Comparison of ENCODE assay signal across 13 cellular contexts in the genomic region with DNA sequence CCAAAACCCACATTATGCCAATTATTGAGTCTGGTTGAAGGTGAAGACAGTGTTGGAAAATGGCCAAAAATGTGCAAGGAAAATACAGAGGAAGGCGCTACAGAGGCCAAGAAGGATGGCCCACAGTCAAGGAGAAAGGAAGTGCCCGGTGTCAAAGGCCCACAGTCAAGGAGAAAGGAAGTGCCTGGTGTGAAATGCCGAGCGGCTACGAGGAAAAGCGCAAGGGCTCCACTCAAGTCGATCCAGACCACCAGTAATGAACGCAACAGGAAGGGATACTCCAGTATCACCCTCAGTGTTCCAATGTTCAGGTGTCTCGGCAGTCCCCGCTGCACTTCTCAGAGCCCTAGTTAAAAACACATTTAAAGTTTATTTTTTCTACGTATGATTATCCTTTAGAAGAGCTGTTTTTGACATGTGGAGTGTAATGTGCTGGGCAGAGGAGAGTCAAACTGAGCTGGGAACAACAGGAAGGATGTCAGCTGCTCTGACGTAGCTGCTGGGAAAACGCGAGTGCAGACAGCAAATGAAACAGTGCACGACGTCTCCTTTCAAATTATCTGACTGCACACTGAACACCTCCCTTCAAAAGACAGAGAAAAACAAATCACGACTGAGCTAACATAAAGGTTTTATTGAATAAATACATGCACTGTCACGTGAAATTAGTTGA.
A peak's percentile ranks its signal among the peaks of the same experiment; 100 is the strongest.
DNase-seq lines count a peak whose midpoint lies in the region; ATAC-seq and TF ChIP-seq lines count a peak whose summit lies in the region.
"Had no signal": no experiment of that assay in that cellular context is flagged by ENCODE, and none has a peak within 500 bp of the region (broad histone marks: within the 10 kb centered on the region; RNA-seq: fewer than 3 reads in every experiment).

No MANE protein-coding gene starts in this region.

- H3K27ac Mint-ChIP-seq in activated naive CD4-positive, alpha-beta T cell treated with anti-CD3 and anti-CD28 coated beads, Interleukin-2, amount 10 ng/mL, durations not matched to agents 7 days and 5 days = peak overlapping the region; percentile 4
- H3K27ac Mint-ChIP-seq in stimulated activated naive CD8-positive, alpha-beta T cell treated with anti-CD3 and anti-CD28 coated beads, Interleukin-15, amount 100 ng/mL, for 72 hours = peak overlapping the region; percentile 0 to 54

- no peak overlapping the region for H3K4me3 ChIP-seq in astrocyte of the spinal cord (ENCODE audit: low read depth, low read length)

- CTCF ChIA-PET in activated naive CD4-positive, alpha-beta T cell treated with anti-CD3 and anti-CD28 coated beads, Interleukin-2, amount 10 ng/mL, durations not matched to agents 7 days and 5 days (lab: Charles Lee) = no interaction called here

- H3K4me1 Mint-ChIP-seq in activated naive CD4-positive, alpha-beta T cell treated with anti-CD3 and anti-CD28 coated beads, Interleukin-2, amount 10 ng/mL, durations not matched to agents 7 days and 5 days = peaks cover 17% of the 10 kb centered on the region
- no peaks in the 10 kb centered on the region for H3K4me1 Mint-ChIP-seq in stimulated activated naive CD8-positive, alpha-beta T cell treated with anti-CD3 and anti-CD28 coated beads, Interleukin-15, amount 100 ng/mL, for 72 hours

- no peak for TF ChIP-seq CTCF in astrocyte of the spinal cord (IDR thresholded peaks at IDR 0.05; ENCODE audit: low read depth, low read length)

- no peaks in the 10 kb centered on the region for H3K9me3 Mint-ChIP-seq in activated naive CD4-positive, alpha-beta T cell treated with anti-CD3 and anti-CD28 coated beads, Interleukin-2, amount 10 ng/mL, durations not matched to agents 7 days and 5 days
- H3K9me3 Mint-ChIP-seq in stimulated activated naive CD8-positive, alpha-beta T cell treated with anti-CD3 and anti-CD28 coated beads, Interleukin-15, amount 100 ng/mL, for 72 hours = no peaks in the 10 kb centered on the region

- no peaks in the 10 kb centered on the region for H3K27me3 Mint-ChIP-seq in activated naive CD4-positive, alpha-beta T cell treated with anti-CD3 and anti-CD28 coated beads, Interleukin-2, amount 10 ng/mL, durations not matched to agents 7 days and 5 days
- H3K27me3 Mint-ChIP-seq in stimulated activated naive CD8-positive, alpha-beta T cell treated with anti-CD3 and anti-CD28 coated beads, Interleukin-15, amount 100 ng/mL, for 72 hours = no peaks in the 10 kb centered on the region

- no peak for DNase-seq in activated naive CD4-positive, alpha-beta T cell treated with anti-CD3 and anti-CD28 coated beads, Interleukin-2, amount 10 ng/mL, durations not matched to agents 7 days and 5 days
- no peak for DNase-seq in activated naive CD4-positive, alpha-beta T cell treated with Interleukin-2 at 50 U/mL for 16 hours
- DNase-seq in astrocyte of the spinal cord (ENCODE audit: low read depth, low spot score) (peak; percentile 56), medulla oblongata (ENCODE audit: extremely low spot score) (peak; percentile 33), NCI-H1417 (lab: John Stamatoyannopoulos, UW) (no peak)
- DNase-seq in stimulated activated naive CD8-positive, alpha-beta T cell treated with anti-CD3 and anti-CD28 coated beads, Interleukin-15, amount 100 ng/mL, for 72 hours = no peak
- no peak for DNase-seq in activated CD4-positive, CD25-positive, alpha-beta regulatory T cell (lab: John Stamatoyannopoulos, UW)
- DNase-seq: activated T-cell treated with anti-CD3 and anti-CD28 coated beads, Interleukin-2, amount 50 U/mL, for 4 hours; DMS53; erythroblast; NCI-H187; NCI-H69 had no signal

- in situ Hi-C loops in astrocyte of the spinal cord (cut with HindIII; ENCODE audit: low sequenced_read_pairs) = no loop called here

- no peak overlapping the region for H3K4me3 Mint-ChIP-seq in activated naive CD4-positive, alpha-beta T cell treated with anti-CD3 and anti-CD28 coated beads, Interleukin-2, amount 10 ng/mL, durations not matched to agents 7 days and 5 days
- no peak overlapping the region for H3K4me3 Mint-ChIP-seq in stimulated activated naive CD8-positive, alpha-beta T cell treated with anti-CD3 and anti-CD28 coated beads, Interleukin-15, amount 100 ng/mL, for 72 hours
- H3K4me3 Mint-ChIP-seq: activated T-cell treated with anti-CD3 and anti-CD28 coated beads, Interleukin-2, amount 50 U/mL, for 4 hours had no signal

- H3K36me3 Mint-ChIP-seq in activated naive CD4-positive, alpha-beta T cell treated with anti-CD3 and anti-CD28 coated beads, Interleukin-2, amount 10 ng/mL, durations not matched to agents 7 days and 5 days = peaks cover 40% of the 10 kb centered on the region

- ATAC-seq in stimulated activated naive CD8-positive, alpha-beta T cell treated with anti-CD3 and anti-CD28 coated beads, Interleukin-15, amount 100 ng/mL, for 72 hours = no peak
- ATAC-seq in GM18520 (IDR thresholded peaks at IDR 0.05; ENCODE audit: unreplicated experiment) = no peak
- ATAC-seq: activated T-cell treated with anti-CD3 and anti-CD28 coated beads, Interleukin-2, amount 50 U/mL, for 4 hours had no signal

Comparison
In these comparisons a context has a peak if more than half of its experiments do, and no peak if none do; other contexts are left out.
1. DNase-seq: peak in astrocyte of the spinal cord (single experiment) and medulla oblongata (single experiment); none in activated naive CD4-positive, alpha-beta T cell treated with anti-CD3 and anti-CD28 coated beads, Interleukin-2, amount 10 ng/mL, durations not matched to agents 7 days and 5 days (single experiment), activated naive CD4-positive, alpha-beta T cell treated with Interleukin-2 at 50 U/mL for 16 hours (single experiment), stimulated activated naive CD8-positive, alpha-beta T cell treated with anti-CD3 and anti-CD28 coated beads, Interleukin-15, amount 100 ng/mL, for 72 hours (0 of 2), NCI-H1417 (0 of 3) and activated CD4-positive, CD25-positive, alpha-beta regulatory T cell (0 of 4).